1 cellular context compared by ENCODE assay signal in the genomic region with DNA sequence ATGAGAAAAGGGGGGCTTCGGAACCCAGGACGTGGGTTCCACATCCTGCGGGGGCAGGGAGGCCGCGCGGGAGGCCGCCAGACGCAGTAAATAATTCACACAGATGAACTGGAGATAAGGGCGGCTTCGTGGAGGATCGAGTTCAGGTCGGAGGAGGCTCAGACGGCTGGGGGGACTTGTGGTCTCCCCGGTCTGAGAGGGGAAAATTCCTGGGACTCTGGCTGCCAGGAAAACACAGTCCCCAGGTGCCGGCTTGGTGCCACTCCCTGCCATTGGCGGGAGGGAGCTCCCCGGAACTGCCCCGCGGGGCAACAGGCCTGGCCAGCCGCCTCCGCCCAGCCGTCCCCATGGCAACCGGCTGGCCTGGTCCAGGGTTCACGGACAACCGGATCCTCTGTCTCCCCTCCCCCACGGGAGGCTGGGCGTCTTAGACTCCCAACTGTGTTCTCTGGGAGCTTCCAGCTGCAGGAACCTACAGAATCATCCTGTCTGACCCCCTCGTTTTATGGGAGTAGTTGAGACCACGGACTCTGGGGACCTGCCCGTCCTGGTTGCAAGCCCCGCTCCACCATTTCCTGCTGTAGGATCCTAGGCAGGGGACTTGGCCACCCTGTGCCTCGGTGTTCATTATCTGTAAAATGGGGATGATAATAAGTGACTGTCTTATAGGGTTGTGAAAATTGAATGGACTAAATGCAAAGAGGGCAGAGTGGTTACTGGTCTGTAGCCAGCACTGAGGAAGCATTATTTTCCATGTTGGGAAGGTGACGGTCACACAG.
TF ChIP-seq lines count a peak whose summit lies in the region.

No MANE protein-coding gene starts in this region.

TF ChIP-seq in HepG2, 621 proteins besides CTCF, POLR2A, EP300 and RAD21 (continued from another document and continues in another):
- TF ChIP-seq, protein P1, sequence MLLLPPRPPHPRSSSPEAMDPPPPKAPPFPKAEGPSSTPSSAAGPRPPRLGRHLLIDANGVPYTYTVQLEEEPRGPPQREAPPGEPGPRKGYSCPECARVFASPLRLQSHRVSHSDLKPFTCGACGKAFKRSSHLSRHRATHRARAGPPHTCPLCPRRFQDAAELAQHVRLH (CRISPR knock-in tag; IDR thresholded peaks at IDR 0.05; ENCODE audit: borderline replicate concordance, low read depth), result peak; percentile 81
- TF ChIP-seq TCF12 (IDR thresholded peaks at IDR 0.05), result no peak
- peak; percentile 60; the same call in 1 of the 2 replicates for TF ChIP-seq TCF12 (CRISPR knock-in tag; IDR thresholded peaks at IDR 0.05)
- TF ChIP-seq PITX1 (CRISPR knock-in tag; IDR thresholded peaks at IDR 0.05), result peak; percentile 82; the same call in 1 of the 2 replicates
- TF ChIP-seq ZFX (CRISPR knock-in tag; IDR thresholded peaks at IDR 0.05; ENCODE audit: low read depth), result peak; percentile 71
- TF ChIP-seq, protein P2, sequence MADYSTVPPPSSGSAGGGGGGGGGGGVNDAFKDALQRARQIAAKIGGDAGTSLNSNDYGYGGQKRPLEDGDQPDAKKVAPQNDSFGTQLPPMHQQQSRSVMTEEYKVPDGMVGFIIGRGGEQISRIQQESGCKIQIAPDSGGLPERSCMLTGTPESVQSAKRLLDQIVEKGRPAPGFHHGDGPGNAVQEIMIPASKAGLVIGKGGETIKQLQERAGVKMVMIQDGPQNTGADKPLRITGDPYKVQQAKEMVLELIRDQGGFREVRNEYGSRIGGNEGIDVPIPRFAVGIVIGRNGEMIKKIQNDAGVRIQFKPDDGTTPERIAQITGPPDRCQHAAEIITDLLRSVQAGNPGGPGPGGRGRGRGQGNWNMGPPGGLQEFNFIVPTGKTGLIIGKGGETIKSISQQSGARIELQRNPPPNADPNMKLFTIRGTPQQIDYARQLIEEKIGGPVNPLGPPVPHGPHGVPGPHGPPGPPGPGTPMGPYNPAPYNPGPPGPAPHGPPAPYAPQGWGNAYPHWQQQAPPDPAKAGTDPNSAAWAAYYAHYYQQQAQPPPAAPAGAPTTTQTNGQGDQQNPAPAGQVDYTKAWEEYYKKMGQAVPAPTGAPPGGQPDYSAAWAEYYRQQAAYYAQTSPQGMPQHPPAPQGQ (CRISPR knock-in tag; IDR thresholded peaks at IDR 0.05; ENCODE audit: borderline replicate concordance), result 0 out of 2 replicates have a peak, but pooled peaks have one; percentile 72
- TF ChIP-seq, protein P3, sequence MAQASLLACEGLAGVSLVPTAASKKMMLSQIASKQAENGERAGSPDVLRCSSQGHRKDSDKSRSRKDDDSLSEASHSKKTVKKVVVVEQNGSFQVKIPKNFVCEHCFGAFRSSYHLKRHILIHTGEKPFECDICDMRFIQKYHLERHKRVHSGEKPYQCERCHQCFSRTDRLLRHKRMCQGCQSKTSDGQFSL (CRISPR knock-in tag; IDR thresholded peaks at IDR 0.05), result no peak
- TF ChIP-seq ZNF335 (CRISPR knock-in tag; IDR thresholded peaks at IDR 0.05), result no peak; the same call in 1 of the 2 replicates
- TF ChIP-seq ZNF382 (CRISPR knock-in tag; IDR thresholded peaks at IDR 0.05; ENCODE audit: borderline replicate concordance), result no peak
- peak; percentile 92 for TF ChIP-seq HDAC1 (CRISPR knock-in tag; IDR thresholded peaks at IDR 0.05)
- no peak for TF ChIP-seq TRIM24 (CRISPR knock-in tag; IDR thresholded peaks at IDR 0.05)
- TF ChIP-seq, protein P4, sequence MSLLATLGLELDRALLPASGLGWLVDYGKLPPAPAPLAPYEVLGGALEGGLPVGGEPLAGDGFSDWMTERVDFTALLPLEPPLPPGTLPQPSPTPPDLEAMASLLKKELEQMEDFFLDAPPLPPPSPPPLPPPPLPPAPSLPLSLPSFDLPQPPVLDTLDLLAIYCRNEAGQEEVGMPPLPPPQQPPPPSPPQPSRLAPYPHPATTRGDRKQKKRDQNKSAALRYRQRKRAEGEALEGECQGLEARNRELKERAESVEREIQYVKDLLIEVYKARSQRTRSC (CRISPR knock-in tag; IDR thresholded peaks at IDR 0.05; ENCODE audit: low read depth), result no peak
- TF ChIP-seq, protein P5, sequence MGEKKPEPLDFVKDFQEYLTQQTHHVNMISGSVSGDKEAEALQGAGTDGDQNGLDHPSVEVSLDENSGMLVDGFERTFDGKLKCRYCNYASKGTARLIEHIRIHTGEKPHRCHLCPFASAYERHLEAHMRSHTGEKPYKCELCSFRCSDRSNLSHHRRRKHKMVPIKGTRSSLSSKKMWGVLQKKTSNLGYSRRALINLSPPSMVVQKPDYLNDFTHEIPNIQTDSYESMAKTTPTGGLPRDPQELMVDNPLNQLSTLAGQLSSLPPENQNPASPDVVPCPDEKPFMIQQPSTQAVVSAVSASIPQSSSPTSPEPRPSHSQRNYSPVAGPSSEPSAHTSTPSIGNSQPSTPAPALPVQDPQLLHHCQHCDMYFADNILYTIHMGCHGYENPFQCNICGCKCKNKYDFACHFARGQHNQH (CRISPR knock-in tag; IDR thresholded peaks at IDR 0.05), result peak; percentile 93; the same call in 1 of the 2 replicates
- TF ChIP-seq ZNF317 (CRISPR knock-in tag; IDR thresholded peaks at IDR 0.05), result peak; percentile 86
- 0 out of 2 replicates have a peak, but pooled peaks have one; percentile 61 for TF ChIP-seq KAT7 (CRISPR knock-in tag; IDR thresholded peaks at IDR 0.05; ENCODE audit: borderline replicate concordance)
- TF ChIP-seq AGO2 (optimal IDR thresholded peaks at IDR 0.05; ENCODE audit: low read depth, low read length), result peak; percentile 86
- 0 out of 2 replicates have a peak, but pooled peaks have one; percentile 8 for TF ChIP-seq BORCS8-MEF2B (CRISPR knock-in tag; IDR thresholded peaks at IDR 0.05)
- peak; percentile 55; the same call in 1 of the 2 replicates for TF ChIP-seq HOXA5 (CRISPR knock-in tag; IDR thresholded peaks at IDR 0.05)
- TF ChIP-seq, protein P6, sequence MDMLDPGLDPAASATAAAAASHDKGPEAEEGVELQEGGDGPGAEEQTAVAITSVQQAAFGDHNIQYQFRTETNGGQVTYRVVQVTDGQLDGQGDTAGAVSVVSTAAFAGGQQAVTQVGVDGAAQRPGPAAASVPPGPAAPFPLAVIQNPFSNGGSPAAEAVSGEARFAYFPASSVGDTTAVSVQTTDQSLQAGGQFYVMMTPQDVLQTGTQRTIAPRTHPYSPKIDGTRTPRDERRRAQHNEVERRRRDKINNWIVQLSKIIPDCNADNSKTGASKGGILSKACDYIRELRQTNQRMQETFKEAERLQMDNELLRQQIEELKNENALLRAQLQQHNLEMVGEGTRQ (IDR thresholded peaks at IDR 0.05; ENCODE audit: low read depth, low read length), result no peak
- TF ChIP-seq, protein P6 (CRISPR knock-in tag; IDR thresholded peaks at IDR 0.05; ENCODE audit: borderline replicate concordance), result no peak; the same call in 1 of the 2 replicates
- TF ChIP-seq, protein P7, sequence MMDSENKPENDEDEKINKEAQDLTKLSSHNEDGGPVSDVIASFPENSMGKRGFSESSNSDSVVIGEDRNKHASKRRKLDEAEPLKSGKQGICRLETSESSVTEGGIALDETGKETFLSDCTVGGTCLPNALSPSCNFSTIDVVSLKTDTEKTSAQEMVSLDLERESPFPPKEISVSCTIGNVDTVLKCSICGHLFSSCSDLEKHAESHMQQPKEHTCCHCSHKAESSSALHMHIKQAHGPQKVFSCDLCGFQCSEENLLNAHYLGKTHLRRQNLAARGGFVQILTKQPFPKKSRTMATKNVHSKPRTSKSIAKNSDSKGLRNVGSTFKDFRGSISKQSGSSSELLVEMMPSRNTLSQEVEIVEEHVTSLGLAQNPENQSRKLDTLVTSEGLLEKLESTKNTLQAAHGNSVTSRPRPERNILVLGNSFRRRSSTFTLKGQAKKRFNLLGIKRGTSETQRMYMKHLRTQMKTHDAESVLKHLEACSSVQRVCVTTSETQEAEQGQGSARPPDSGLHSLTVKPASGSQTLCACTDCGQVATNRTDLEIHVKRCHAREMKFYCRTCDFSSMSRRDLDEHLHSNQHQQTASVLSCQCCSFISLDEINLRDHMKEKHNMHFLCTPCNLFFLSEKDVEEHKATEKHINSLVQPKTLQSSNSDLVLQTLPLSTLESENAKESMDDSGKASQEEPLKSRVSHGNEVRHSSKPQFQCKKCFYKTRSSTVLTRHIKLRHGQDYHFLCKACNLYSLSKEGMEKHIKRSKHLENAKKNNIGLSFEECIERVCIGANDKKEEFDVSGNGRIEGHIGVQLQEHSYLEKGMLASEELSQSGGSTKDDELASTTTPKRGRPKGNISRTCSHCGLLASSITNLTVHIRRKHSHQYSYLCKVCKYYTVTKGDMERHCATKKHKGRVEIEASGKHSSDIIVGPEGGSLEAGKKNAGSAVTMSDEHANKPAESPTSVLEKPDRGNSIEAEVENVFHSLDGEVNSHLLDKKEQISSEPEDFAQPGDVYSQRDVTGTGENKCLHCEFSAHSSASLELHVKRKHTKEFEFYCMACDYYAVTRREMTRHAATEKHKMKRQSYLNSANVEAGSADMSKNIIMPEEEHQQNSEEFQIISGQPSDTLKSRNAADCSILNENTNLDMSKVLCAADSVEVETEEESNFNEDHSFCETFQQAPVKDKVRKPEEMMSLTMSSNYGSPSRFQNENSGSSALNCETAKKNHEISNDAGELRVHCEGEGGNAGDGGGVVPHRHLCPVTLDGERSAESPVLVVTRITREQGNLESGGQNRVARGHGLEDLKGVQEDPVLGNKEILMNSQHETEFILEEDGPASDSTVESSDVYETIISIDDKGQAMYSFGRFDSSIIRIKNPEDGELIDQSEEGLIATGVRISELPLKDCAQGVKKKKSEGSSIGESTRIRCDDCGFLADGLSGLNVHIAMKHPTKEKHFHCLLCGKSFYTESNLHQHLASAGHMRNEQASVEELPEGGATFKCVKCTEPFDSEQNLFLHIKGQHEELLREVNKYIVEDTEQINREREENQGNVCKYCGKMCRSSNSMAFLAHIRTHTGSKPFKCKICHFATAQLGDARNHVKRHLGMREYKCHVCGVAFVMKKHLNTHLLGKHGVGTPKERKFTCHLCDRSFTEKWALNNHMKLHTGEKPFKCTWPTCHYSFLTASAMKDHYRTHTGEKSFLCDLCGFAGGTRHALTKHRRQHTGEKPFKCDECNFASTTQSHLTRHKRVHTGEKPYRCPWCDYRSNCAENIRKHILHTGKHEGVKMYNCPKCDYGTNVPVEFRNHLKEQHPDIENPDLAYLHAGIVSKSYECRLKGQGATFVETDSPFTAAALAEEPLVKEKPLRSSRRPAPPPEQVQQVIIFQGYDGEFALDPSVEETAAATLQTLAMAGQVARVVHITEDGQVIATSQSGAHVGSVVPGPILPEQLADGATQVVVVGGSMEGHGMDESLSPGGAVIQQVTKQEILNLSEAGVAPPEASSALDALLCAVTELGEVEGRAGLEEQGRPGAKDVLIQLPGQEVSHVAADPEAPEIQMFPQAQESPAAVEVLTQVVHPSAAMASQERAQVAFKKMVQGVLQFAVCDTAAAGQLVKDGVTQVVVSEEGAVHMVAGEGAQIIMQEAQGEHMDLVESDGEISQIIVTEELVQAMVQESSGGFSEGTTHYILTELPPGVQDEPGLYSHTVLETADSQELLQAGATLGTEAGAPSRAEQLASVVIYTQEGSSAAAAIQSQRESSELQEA (CRISPR knock-in tag; IDR thresholded peaks at IDR 0.05; ENCODE audit: not compliant biosample characterization), result no peak
- TF ChIP-seq, protein P8, sequence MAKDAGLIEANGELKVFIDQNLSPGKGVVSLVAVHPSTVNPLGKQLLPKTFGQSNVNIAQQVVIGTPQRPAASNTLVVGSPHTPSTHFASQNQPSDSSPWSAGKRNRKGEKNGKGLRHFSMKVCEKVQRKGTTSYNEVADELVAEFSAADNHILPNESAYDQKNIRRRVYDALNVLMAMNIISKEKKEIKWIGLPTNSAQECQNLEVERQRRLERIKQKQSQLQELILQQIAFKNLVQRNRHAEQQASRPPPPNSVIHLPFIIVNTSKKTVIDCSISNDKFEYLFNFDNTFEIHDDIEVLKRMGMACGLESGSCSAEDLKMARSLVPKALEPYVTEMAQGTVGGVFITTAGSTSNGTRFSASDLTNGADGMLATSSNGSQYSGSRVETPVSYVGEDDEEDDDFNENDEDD (CRISPR knock-in tag; IDR thresholded peaks at IDR 0.05; ENCODE audit: borderline replicate concordance), result no peak; the same call in 1 of the 2 replicates
- TF ChIP-seq TBX2 (CRISPR knock-in tag; IDR thresholded peaks at IDR 0.05; ENCODE audit: borderline replicate concordance), result peak; percentile 80; the same call in 1 of the 2 replicates
- no peak for TF ChIP-seq MYNN (CRISPR knock-in tag; IDR thresholded peaks at IDR 0.05; ENCODE audit: low read depth)
- TF ChIP-seq HNRNPL (IDR thresholded peaks at IDR 0.05; ENCODE audit: low read depth, low read length), result peak; percentile 94
- TF ChIP-seq ZSCAN22 (CRISPR knock-in tag; IDR thresholded peaks at IDR 0.05), result no peak
- TF ChIP-seq ZNF766 (CRISPR knock-in tag; IDR thresholded peaks at IDR 0.05; ENCODE audit: borderline replicate concordance), result 0 out of 2 replicates have a peak, but pooled peaks have one; percentile 43
- TF ChIP-seq RFXAP (CRISPR knock-in tag; IDR thresholded peaks at IDR 0.05; ENCODE audit: borderline replicate concordance), result peak; percentile 78
- peak; percentile 79 for TF ChIP-seq CBFB (CRISPR knock-in tag; IDR thresholded peaks at IDR 0.05)
- no peak; the same call in 1 of the 2 replicates for TF ChIP-seq KDM5A (IDR thresholded peaks at IDR 0.05; ENCODE audit: borderline replicate concordance, low read length)
- TF ChIP-seq, protein P9, sequence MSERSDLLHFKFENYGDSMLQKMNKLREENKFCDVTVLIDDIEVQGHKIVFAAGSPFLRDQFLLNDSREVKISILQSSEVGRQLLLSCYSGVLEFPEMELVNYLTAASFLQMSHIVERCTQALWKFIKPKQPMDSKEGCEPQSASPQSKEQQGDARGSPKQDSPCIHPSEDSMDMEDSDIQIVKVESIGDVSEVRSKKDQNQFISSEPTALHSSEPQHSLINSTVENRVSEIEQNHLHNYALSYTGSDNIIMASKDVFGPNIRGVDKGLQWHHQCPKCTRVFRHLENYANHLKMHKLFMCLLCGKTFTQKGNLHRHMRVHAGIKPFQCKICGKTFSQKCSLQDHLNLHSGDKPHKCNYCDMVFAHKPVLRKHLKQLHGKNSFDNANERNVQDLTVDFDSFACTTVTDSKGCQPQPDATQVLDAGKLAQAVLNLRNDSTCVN (CRISPR knock-in tag; IDR thresholded peaks at IDR 0.05; ENCODE audit: borderline replicate concordance), result peak; percentile 49; the same call in 1 of the 2 replicates
- TF ChIP-seq, protein P10, sequence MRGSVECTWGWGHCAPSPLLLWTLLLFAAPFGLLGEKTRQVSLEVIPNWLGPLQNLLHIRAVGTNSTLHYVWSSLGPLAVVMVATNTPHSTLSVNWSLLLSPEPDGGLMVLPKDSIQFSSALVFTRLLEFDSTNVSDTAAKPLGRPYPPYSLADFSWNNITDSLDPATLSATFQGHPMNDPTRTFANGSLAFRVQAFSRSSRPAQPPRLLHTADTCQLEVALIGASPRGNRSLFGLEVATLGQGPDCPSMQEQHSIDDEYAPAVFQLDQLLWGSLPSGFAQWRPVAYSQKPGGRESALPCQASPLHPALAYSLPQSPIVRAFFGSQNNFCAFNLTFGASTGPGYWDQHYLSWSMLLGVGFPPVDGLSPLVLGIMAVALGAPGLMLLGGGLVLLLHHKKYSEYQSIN (CRISPR knock-in tag; IDR thresholded peaks at IDR 0.05; ENCODE audit: borderline replicate concordance), result no peak
- TF ChIP-seq CC2D1A (CRISPR knock-in tag; IDR thresholded peaks at IDR 0.05), result no peak
- TF ChIP-seq ZNF232 (CRISPR knock-in tag; IDR thresholded peaks at IDR 0.05; ENCODE audit: borderline replicate concordance), result no peak
- peak; percentile 59; the same call in 1 of the 2 replicates for TF ChIP-seq ZNF430 (CRISPR knock-in tag; IDR thresholded peaks at IDR 0.05)
- TF ChIP-seq ZNF230 (CRISPR knock-in tag; IDR thresholded peaks at IDR 0.05), result no peak
- peak; percentile 64; the same call in 1 of the 2 replicates for TF ChIP-seq PCBP1 (IDR thresholded peaks at IDR 0.05; ENCODE audit: borderline replicate concordance, low read depth, low read length)
- no peak for TF ChIP-seq ZNF468 (CRISPR knock-in tag; IDR thresholded peaks at IDR 0.05)
- TF ChIP-seq ADNP (CRISPR knock-in tag; IDR thresholded peaks at IDR 0.05), result peak; percentile 100
